ENCODE assay signal across 19 cellular contexts in the genomic region with DNA sequence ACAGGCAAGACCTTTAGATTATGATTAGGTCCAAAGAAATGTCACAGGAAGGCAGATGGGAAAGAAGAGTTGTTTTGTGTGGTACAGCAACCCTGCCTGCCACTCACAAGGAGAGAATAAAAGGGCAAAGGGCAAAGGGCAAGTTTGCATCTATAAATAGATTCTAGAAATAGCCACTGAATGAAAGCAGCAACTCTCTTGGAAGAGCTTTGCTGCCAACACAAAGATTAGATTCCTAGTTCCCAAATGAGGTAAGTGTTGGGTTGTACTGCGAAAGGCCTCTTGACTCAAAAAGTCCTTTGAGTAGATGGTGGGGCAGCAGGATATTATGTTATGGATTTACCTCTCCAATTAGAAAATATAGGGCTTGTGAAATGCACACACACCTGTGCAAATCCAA.
DNase-seq lines count a peak whose midpoint lies in the region; ATAC-seq and TF ChIP-seq lines count a peak whose summit lies in the region.
"Had no signal": no experiment of that assay in that cellular context is flagged by ENCODE, and none has a peak within 500 bp of the region (broad histone marks: within the 10 kb centered on the region; RNA-seq: fewer than 3 reads in every experiment).

No MANE protein-coding gene starts in this region.

- peaks cover 2% of the 10 kb centered on the region for H3K27me3 Mint-ChIP-seq in neural progenitor cell (ENCODE audit: insufficient read depth, low read depth)
- no peaks in the 10 kb centered on the region for H3K27me3 Mint-ChIP-seq in activated naive CD4-positive, alpha-beta T cell treated with anti-CD3 and anti-CD28 coated beads for 36 hours (ENCODE audit: low read depth)

- H2AFZ ChIP-seq in neural progenitor cell (replicated peaks): no peak overlapping the region

- peak; percentile 3 for DNase-seq in HuH-7 (ENCODE audit: low spot score)
- peak; percentile 3 for DNase-seq in NCI-H1417 treated with DMSO at 0.1 percent for 48 hours (lab: John Stamatoyannopoulos, UW)
- DNase-seq in heart left ventricle: peak in 1 of 5 donors; percentile 6
- no peak for DNase-seq in neural progenitor cell (ENCODE audit: low spot score)
- no peak for DNase-seq in activated naive CD4-positive, alpha-beta T cell treated with anti-CD3 and anti-CD28 coated beads for 36 hours
- no peak for DNase-seq in nucleus accumbens (lab: John Stamatoyannopoulos, UW)
- no peak for DNase-seq in MV-4-11 (lab: John Stamatoyannopoulos, UW)
- DNase-seq: ACHN; AML-193; Caco-2; DMS153; H7; KG1; NCI-H1048; NCI-H226; NCI-H524 treated with DMSO at 0.1 percent for 48 hours; NK-92 treated with Interleukin-12 subunit alpha and Interleukin-12 subunit beta, amount 100 ng/mL, for 24 hours; SIG-M5 had no signal

- H3K4me1 ChIP-seq in heart left ventricle: peaks cover 0 to 4% (median 0%) of the 10 kb centered on the region in 12 donors
- H3K4me1 ChIP-seq in neural progenitor cell: peaks cover 6% of the 10 kb centered on the region
- H3K4me1 ChIP-seq: Caco-2 had no signal

- no peak overlapping the region for H3K4me3 Mint-ChIP-seq in neural progenitor cell
- H3K4me3 Mint-ChIP-seq in activated naive CD4-positive, alpha-beta T cell treated with anti-CD3 and anti-CD28 coated beads for 36 hours: no peak overlapping the region
- H3K4me3 Mint-ChIP-seq: CD14-positive monocyte had no signal

- no peak for TF ChIP-seq POLR2A in heart left ventricle (IDR thresholded peaks at IDR 0.05)

- peaks cover 2% of the 10 kb centered on the region for H3K4me1 Mint-ChIP-seq in neural progenitor cell
- H3K4me1 Mint-ChIP-seq in activated naive CD4-positive, alpha-beta T cell treated with anti-CD3 and anti-CD28 coated beads for 36 hours (ENCODE audit: low read depth): no peaks in the 10 kb centered on the region

- intact Hi-C loops in heart left ventricle (cut with DNase I): no loop called here
- intact Hi-C loops in activated naive CD4-positive, alpha-beta T cell treated with anti-CD3 and anti-CD28 coated beads for 36 hours (cut with micrococcal nuclease): no loop called here

- H3K36me3 Mint-ChIP-seq in neural progenitor cell: no peaks in the 10 kb centered on the region
- H3K36me3 Mint-ChIP-seq in activated naive CD4-positive, alpha-beta T cell treated with anti-CD3 and anti-CD28 coated beads for 36 hours (ENCODE audit: low read depth): no peaks in the 10 kb centered on the region
- H3K36me3 Mint-ChIP-seq: CD14-positive monocyte had no signal

- no peak for TF ChIP-seq CTCF in heart left ventricle (IDR thresholded peaks at IDR 0.05)
- TF ChIP-seq CTCF in neural progenitor cell (IDR thresholded peaks at IDR 0.05): no peak

- H3K36me3 ChIP-seq in heart left ventricle (no peaks in the 10 kb centered on the region), neural progenitor cell (no peaks in the 10 kb centered on the region)

- peak overlapping the region; percentile 20 for H3K27ac Mint-ChIP-seq in neural progenitor cell
- no peak overlapping the region for H3K27ac Mint-ChIP-seq in activated naive CD4-positive, alpha-beta T cell treated with anti-CD3 and anti-CD28 coated beads for 36 hours
- H3K27ac Mint-ChIP-seq: CD14-positive monocyte had no signal

- 32 to 58% (median 51%) methylated on average over 1 of the region's 1 CpG for WGBS in heart left ventricle, 4 donors

- H3K27me3 ChIP-seq in heart left ventricle (no peaks in the 10 kb centered on the region), neural progenitor cell (no peaks in the 10 kb centered on the region)

- ATAC-seq in heart left ventricle: peak; percentile 32 to 66 (median 52)

- no peaks in the 10 kb centered on the region for H3K9me3 ChIP-seq in heart left ventricle
- no peaks in the 10 kb centered on the region for H3K9me3 ChIP-seq in neural progenitor cell (ENCODE audit: low read depth)
- H3K9me3 ChIP-seq: Caco-2 had no signal

- H3F3A ChIP-seq in neural progenitor cell (ENCODE audit: low read depth): no peaks in the 10 kb centered on the region

- no peaks in the 10 kb centered on the region for H3K79me2 ChIP-seq in neural progenitor cell (ENCODE audit: low read depth)

- no peak overlapping the region for H3K4me2 ChIP-seq in neural progenitor cell

- no peaks in the 10 kb centered on the region for H4K20me1 ChIP-seq in neural progenitor cell (ENCODE audit: low read depth)

- H3K27ac ChIP-seq in heart left ventricle (peak overlapping the region in 2 of 12 donors; percentile 9), neural progenitor cell (no peak overlapping the region)

- H3K9me3 Mint-ChIP-seq in neural progenitor cell: no peaks in the 10 kb centered on the region
- no peaks in the 10 kb centered on the region for H3K9me3 Mint-ChIP-seq in activated naive CD4-positive, alpha-beta T cell treated with anti-CD3 and anti-CD28 coated beads for 36 hours

- H3K9ac ChIP-seq in neural progenitor cell: no peak overlapping the region

- CTCF ChIA-PET in activated naive CD4-positive, alpha-beta T cell treated with anti-CD3 and anti-CD28 coated beads for 36 hours (lab: Charles Lee): no interaction called here

- H3K4me3 ChIP-seq in heart left ventricle: no peak overlapping the region
- no peak overlapping the region for H3K4me3 ChIP-seq in neural progenitor cell

Comparison
In these comparisons a context has a peak if more than half of its experiments do, and no peak if none do; other contexts are left out.
1. DNase-seq: peak in HuH-7 (single experiment) and NCI-H1417 treated with DMSO at 0.1 percent for 48 hours (single experiment); none in neural progenitor cell (single experiment), activated naive CD4-positive, alpha-beta T cell treated with anti-CD3 and anti-CD28 coated beads for 36 hours (single experiment), nucleus accumbens (0 of 56) and MV-4-11 (single experiment).